ENCODE assay signal across 28 cellular contexts in genomic region chr1:48066951-48067350, GRCh38.
"Had no signal": no experiment of that assay in that cellular context is flagged by ENCODE, and none has a peak within 500 bp of the region (broad histone marks: within the 10 kb centered on the region; RNA-seq: fewer than 3 reads in every experiment).

No MANE protein-coding gene starts in this region.

- DNase-seq: activated CD4-positive, alpha-beta T cell treated with anti-CD3 and anti-CD28 coated beads, Interleukin-2, amount 10 ng/mL, durations not matched to agents 7 days and 5 days; activated CD4-positive, CD25-positive, alpha-beta regulatory T cell treated with anti-CD3 and anti-CD28 coated beads, Interleukin-2, amount 50 U/mL, for 72 hours; activated CD8-positive, alpha-beta T cell treated with anti-CD3 and anti-CD28 coated beads, Interleukin-2, amount 10 ng/mL, durations not matched to agents 7 days and 5 days; activated T-cell treated with anti-CD3 and anti-CD28 coated beads, Interleukin-2, amount 50 U/mL, for 1 hour; aorta; brain microvascular endothelial cell; central memory CD4-positive, alpha-beta T cell; dermis blood vessel endothelial cell; effector CD8-positive, alpha-beta T cell; foreskin melanocyte; glutamatergic neuron; hippocampal formation; lower lobe of right lung; naive thymus-derived CD8-positive, alpha-beta T cell; psoas muscle; right cardiac atrium; stimulated activated CD4-positive, alpha-beta T cell treated with anti-CD3 and anti-CD28 coated beads, Interleukin-15, amount 100 ng/mL, for 24 hours; stimulated activated CD8-positive, alpha-beta memory T cell treated with anti-CD3 and anti-CD28 coated beads, Interleukin-4, amount 100 ng/mL, for 48 hours; stimulated activated naive B cell treated with anti-CD40 and anti-IgM and Interleukin-4, amounts not matched to agents 10 μg/mL and 1 μg/mL and 100 μg/mL, for 72 hours; T-cell; transverse colon; WERI-Rb-1 had no signal

- H3K36me3 ChIP-seq: brain microvascular endothelial cell, lower lobe of right lung, transverse colon, WERI-Rb-1 had no signal

- H3K27ac ChIP-seq: brain microvascular endothelial cell, lower lobe of right lung, psoas muscle, skin epidermis, transverse colon, WERI-Rb-1 had no signal

- H3K4me1 ChIP-seq: psoas muscle had no signal

- FAIRE-seq: TTC549, urothelium cell line had no signal

- H3K27me3 ChIP-seq: brain microvascular endothelial cell, transverse colon had no signal

- H3K9me3 ChIP-seq: lower lobe of right lung, psoas muscle, transverse colon had no signal

- H3K4me3 ChIP-seq: lower lobe of right lung, psoas muscle, skin epidermis, transverse colon had no signal

- ATAC-seq: activated CD8-positive, alpha-beta T cell treated with anti-CD3 and anti-CD28 coated beads, Interleukin-2, amount 10 ng/mL, durations not matched to agents 7 days and 5 days; activated naive CD4-positive, alpha-beta T cell treated with anti-CD3 and anti-CD28 coated beads, Interleukin-2, amount 50 U/mL, for 72 hours; esophagus mucosa; left lobe of liver; lower lobe of right lung; naive thymus-derived CD8-positive, alpha-beta T cell; psoas muscle; right cardiac atrium; stimulated activated naive B cell treated with anti-CD40 and anti-IgM and Interleukin-4, amounts not matched to agents 10 μg/mL and 1 μg/mL and 100 μg/mL, for 72 hours; T-cell had no signal
